7 cellular contexts compared by ENCODE assay signal in genomic region chr18:14086459-14087231, GRCh38. TPM values are rescaled to one million over a fixed set of nuclear protein-coding genes. Genes with fewer than 3 reads are reported as not detected.
A peak's percentile ranks its signal among the peaks of the same experiment; 100 is the strongest.
DNase-seq lines count a peak whose midpoint lies in the region; ATAC-seq lines count a peak whose summit lies in the region.

No MANE protein-coding gene starts in this region.

- H3K4me1 ChIP-seq in mesenchymal stem cell (ENCODE audit: control insufficient read depth, insufficient read depth, low read depth, low read length) = peaks cover 2% of the 10 kb centered on the region

- H3K4ac ChIP-seq in mesenchymal stem cell (ENCODE audit: low read depth in 1 of 2, low read length in 2 of 2) = no peak overlapping the region

- no peak overlapping the region for H2BK5ac ChIP-seq in mesenchymal stem cell (ENCODE audit: low read depth, low read length, poor library complexity, severe bottlenecking)

- WGBS in mesenchymal stem cell = 49% methylated on average over 9 of the region's 9 CpGs

- H2AK5ac ChIP-seq in mesenchymal stem cell (ENCODE audit: low read length, severe bottlenecking) = no peak overlapping the region

- no peak overlapping the region for H2BK120ac ChIP-seq in mesenchymal stem cell (ENCODE audit: low read depth, low read length)

- ATAC-seq in HG02678 (IDR thresholded peaks at IDR 0.05; ENCODE audit: unreplicated experiment) = peak; percentile 66

- no peak overlapping the region for H3K4me3 ChIP-seq in mesenchymal stem cell (ENCODE audit: insufficient read depth in 1 of 2, low read depth in 1 of 2, low read length in 2 of 2)

- no peak overlapping the region for H4K91ac ChIP-seq in mesenchymal stem cell (ENCODE audit: low read length)

- DNase-seq in ELR (ENCODE audit: low read depth) (peak; percentile 29), NCI-H748 (lab: John Stamatoyannopoulos, UW; ENCODE audit: unreplicated experiment) (peak; percentile 68), dermis blood vessel endothelial cell (peak; percentile 61), mesenchymal stem cell (peak; percentile 23), activated gamma-delta T cell (lab: John Stamatoyannopoulos, UW) (no peak), middle frontal gyrus (ENCODE audit: extremely low spot score, low spot score) (no peak)

- H4K8ac ChIP-seq in mesenchymal stem cell (ENCODE audit: low read length) = no peak overlapping the region

- no peak overlapping the region for H3K18ac ChIP-seq in mesenchymal stem cell (ENCODE audit: low read depth in 1 of 2, low read length in 2 of 2)

- H3K27ac ChIP-seq in mesenchymal stem cell (ENCODE audit: low read length, poor library complexity, severe bottlenecking) = no peak overlapping the region

- H2BK15ac ChIP-seq in mesenchymal stem cell (ENCODE audit: low read depth, poor library complexity, severe bottlenecking) = no peak overlapping the region

- no peak overlapping the region for H3K9ac ChIP-seq in mesenchymal stem cell (ENCODE audit: low read length)

- H3K9me3 ChIP-seq in mesenchymal stem cell (ENCODE audit: control insufficient read depth, low read length) = no peaks in the 10 kb centered on the region

- H2BK12ac ChIP-seq in mesenchymal stem cell (ENCODE audit: low read length in 2 of 2) = no peak overlapping the region

- H3K14ac ChIP-seq in mesenchymal stem cell (ENCODE audit: low read length in 2 of 2) = no peak overlapping the region

- H3K4me2 ChIP-seq in mesenchymal stem cell (ENCODE audit: low read length, poor library complexity, severe bottlenecking) = peak overlapping the region; percentile 36

- H3K23ac ChIP-seq in mesenchymal stem cell (ENCODE audit: low read length in 2 of 2) = no peak overlapping the region

- no peaks in the 10 kb centered on the region for H3K36me3 ChIP-seq in mesenchymal stem cell (ENCODE audit: control insufficient read depth in 1 of 2, insufficient read depth in 2 of 2, low read depth in 1 of 2, low read length in 2 of 2)

- no peaks in the 10 kb centered on the region for H3K79me1 ChIP-seq in mesenchymal stem cell (replicated peaks; ENCODE audit: low read length, poor library complexity, severe bottlenecking)

- no peaks in the 10 kb centered on the region for H3K27me3 ChIP-seq in mesenchymal stem cell (ENCODE audit: control insufficient read depth in 1 of 2, insufficient read depth in 1 of 2, low read length in 2 of 2)

- no peak overlapping the region for H2AFZ ChIP-seq in mesenchymal stem cell (ENCODE audit: low read depth, low read length)

RNA-seq across cellular contexts. Expression of gene ZNF519, which starts 45.6 kb away (rescaled TPM):
- total RNA-seq in dermis blood vessel endothelial cell = 2.6 and 5.4 TPM in 2 replicates
- polyA plus RNA-seq in mesenchymal stem cell (2013, experiment 1 of 2) = 1.4 TPM
- polyA plus RNA-seq in mesenchymal stem cell (2013, experiment 2 of 2) = 1.3 TPM

Comparison
In these comparisons a context has a peak if more than half of its experiments do, and no peak if none do; other contexts are left out.
1. DNase-seq: peak in ELR (single experiment), NCI-H748 (single experiment), dermis blood vessel endothelial cell (single experiment) and mesenchymal stem cell (single experiment); none in activated gamma-delta T cell (single experiment) and middle frontal gyrus (single experiment).